17 cellular contexts compared by ENCODE assay signal in genomic region chr6:6217838-6218237, GRCh38.
DNase-seq lines count a peak whose midpoint lies in the region; TF ChIP-seq lines count a peak whose summit lies in the region.
"Had no signal": no experiment of that assay in that cellular context is flagged by ENCODE, and none has a peak within 500 bp of the region (broad histone marks: within the 10 kb centered on the region; RNA-seq: fewer than 3 reads in every experiment).

No MANE protein-coding gene starts in this region.

- H4K20me1 ChIP-seq in neural progenitor cell (ENCODE audit: low read depth) = no peaks in the 10 kb centered on the region

- no peaks in the 10 kb centered on the region for H3K9me3 Mint-ChIP-seq in dendritic cell treated with granulocyte-macrophage colony-stimulating factor and Interleukin-4, amounts not matched to agents 40 ng/mL and 50 ng/mL, for 4 days
- no peaks in the 10 kb centered on the region for H3K9me3 Mint-ChIP-seq in neural progenitor cell

- no peak overlapping the region for H3K27ac ChIP-seq in neural progenitor cell
- H3K27ac ChIP-seq: SK-N-MC had no signal

- DNase-seq in AG10803 (ENCODE audit: low read depth) (no peak), NB4 (ENCODE audit: low read depth) (no peak), neural progenitor cell (ENCODE audit: low spot score) (no peak), DMS53 treated with DMSO at 0.1 percent for 48 hours (lab: John Stamatoyannopoulos, UW; ENCODE audit: unreplicated experiment) (no peak), NCI-H2196 treated with DMSO at 0.1 percent for 48 hours (lab: John Stamatoyannopoulos, UW; ENCODE audit: unreplicated experiment) (no peak), ACHN (no peak)
- DNase-seq: C1 segment of cervical spinal cord, GDM1, MV-4-11, NCI-H1417, NCI-H187, NCI-H2107, NCI-H2227 treated with DMSO at 0.1 percent for 48 hours, NCI-H774, SHP77 had no signal

- peaks cover 3% of the 10 kb centered on the region for H3K4me1 ChIP-seq in neural progenitor cell

- H3K4me2 ChIP-seq in neural progenitor cell = no peak overlapping the region

- H3K36me3 Mint-ChIP-seq in dendritic cell treated with granulocyte-macrophage colony-stimulating factor and Interleukin-4, amounts not matched to agents 40 ng/mL and 50 ng/mL, for 4 days (ENCODE audit: low read depth) = peaks cover 67% of the 10 kb centered on the region
- no peaks in the 10 kb centered on the region for H3K36me3 Mint-ChIP-seq in neural progenitor cell

- peaks cover 37% of the 10 kb centered on the region for H3K4me1 Mint-ChIP-seq in dendritic cell treated with granulocyte-macrophage colony-stimulating factor and Interleukin-4, amounts not matched to agents 40 ng/mL and 50 ng/mL, for 4 days (ENCODE audit: low read depth)
- H3K4me1 Mint-ChIP-seq in neural progenitor cell = peaks cover 10% of the 10 kb centered on the region

- H3K36me3 ChIP-seq in neural progenitor cell = no peaks in the 10 kb centered on the region

- no peak overlapping the region for H3K9ac ChIP-seq in neural progenitor cell

- TF ChIP-seq CTCF in AG10803 (conservative IDR thresholded peaks at IDR 0.05; ENCODE audit: low read length) = peak; percentile 14; the same call in 1 of the 2 replicates
- peak; percentile 16 for TF ChIP-seq CTCF in NB4 (IDR thresholded peaks at IDR 0.05; ENCODE audit: low read depth, low read length)
- TF ChIP-seq CTCF in neural progenitor cell (IDR thresholded peaks at IDR 0.05) = peak; percentile 26

- H3K27ac Mint-ChIP-seq in dendritic cell treated with granulocyte-macrophage colony-stimulating factor and Interleukin-4, amounts not matched to agents 40 ng/mL and 50 ng/mL, for 4 days = peak overlapping the region; percentile 57
- no peak overlapping the region for H3K27ac Mint-ChIP-seq in neural progenitor cell

- H2AFZ ChIP-seq in neural progenitor cell (replicated peaks) = no peak overlapping the region

- no peak for TF ChIP-seq POLR2A in NB4 (IDR thresholded peaks at IDR 0.05; ENCODE audit: extremely low read depth, insufficient read length)

- in situ Hi-C loops in ACHN (cut with HindIII; ENCODE audit: low pct_ligation_motif_present, low pct_unique_long_range_greater_than_20kb, low sequenced_read_pairs) = no loop called here

- no peaks in the 10 kb centered on the region for H3K27me3 ChIP-seq in neural progenitor cell

- H3K4me3 ChIP-seq in AG10803 (ENCODE audit: low read length) = no peak overlapping the region
- H3K4me3 ChIP-seq in NB4 (ENCODE audit: low read depth, low read length) = no peak overlapping the region
- no peak overlapping the region for H3K4me3 ChIP-seq in neural progenitor cell
- H3K4me3 ChIP-seq: SK-N-MC had no signal

- H3K79me2 ChIP-seq in neural progenitor cell (ENCODE audit: low read depth) = no peaks in the 10 kb centered on the region

- H3K27me3 Mint-ChIP-seq in dendritic cell treated with granulocyte-macrophage colony-stimulating factor and Interleukin-4, amounts not matched to agents 40 ng/mL and 50 ng/mL, for 4 days = no peaks in the 10 kb centered on the region
- H3K27me3 Mint-ChIP-seq in neural progenitor cell (ENCODE audit: insufficient read depth, low read depth) = peaks cover under 1% of the 10 kb centered on the region

- intact Hi-C loops in dendritic cell treated with granulocyte-macrophage colony-stimulating factor and Interleukin-4, amounts not matched to agents 40 ng/mL and 50 ng/mL, for 4 days (cut with micrococcal nuclease) = no loop called here

- H3K4me3 Mint-ChIP-seq in dendritic cell treated with granulocyte-macrophage colony-stimulating factor and Interleukin-4, amounts not matched to agents 40 ng/mL and 50 ng/mL, for 4 days = no peak overlapping the region
- no peak overlapping the region for H3K4me3 Mint-ChIP-seq in neural progenitor cell

- H3F3A ChIP-seq in neural progenitor cell (ENCODE audit: low read depth) = no peaks in the 10 kb centered on the region

- no peaks in the 10 kb centered on the region for H3K9me3 ChIP-seq in neural progenitor cell (ENCODE audit: low read depth)
